ENCODE assay signal across 8 cellular contexts in genomic region chr18:47204908-47205522, GRCh38. TPM values are rescaled to one million over a fixed set of nuclear protein-coding genes. Genes with fewer than 3 reads are reported as not detected.
DNase-seq lines count a peak whose midpoint lies in the region; ATAC-seq and TF ChIP-seq lines count a peak whose summit lies in the region.

No MANE protein-coding gene starts in this region.

- H3K9me3 ChIP-seq in CD8-positive, alpha-beta T cell (ENCODE audit: low read length) = no peaks in the 10 kb centered on the region
- no peaks in the 10 kb centered on the region for H3K9me3 ChIP-seq in HAP-1
- H3K9me3 ChIP-seq in OCI-LY1 (ENCODE audit: low read length) = no peaks in the 10 kb centered on the region
- H3K9me3 ChIP-seq in right atrium auricular region = no peaks in the 10 kb centered on the region

- no peaks in the 10 kb centered on the region for H3K4me1 Mint-ChIP-seq in CD8-positive, alpha-beta T cell (ENCODE audit: low read depth)
- H3K4me1 Mint-ChIP-seq in activated naive CD8-positive, alpha-beta T cell treated with anti-CD3 and anti-CD28 coated beads for 36 hours = no peaks in the 10 kb centered on the region

- no peaks in the 10 kb centered on the region for H3K27me3 ChIP-seq in CD8-positive, alpha-beta T cell (ENCODE audit: insufficient read depth, low read length)
- peaks cover 15% of the 10 kb centered on the region for H3K27me3 ChIP-seq in HAP-1 (ENCODE audit: low read depth)
- H3K27me3 ChIP-seq in OCI-LY1 (ENCODE audit: insufficient read depth, low read length) = no peaks in the 10 kb centered on the region
- no peaks in the 10 kb centered on the region for H3K27me3 ChIP-seq in right atrium auricular region

- H3K9ac ChIP-seq in OCI-LY1 (ENCODE audit: low read length) = no peak overlapping the region

- TF ChIP-seq CTCF in CD8-positive, alpha-beta T cell (IDR thresholded peaks at IDR 0.05) = peak; percentile 64
- peak; percentile 76 for TF ChIP-seq CTCF in OCI-LY1 (IDR thresholded peaks at IDR 0.05; ENCODE audit: low read length)
- TF ChIP-seq CTCF in right atrium auricular region (IDR thresholded peaks at IDR 0.05) = peak; percentile 67 to 82

- no peak for ATAC-seq in CD8-positive, alpha-beta T cell

- intact Hi-C loops in CD8-positive, alpha-beta T cell (cut with DNase I, micrococcal nuclease) = loop anchor here (1.0 to 2.0 kb wide), 3 partner anchors 105 to 155 kb away; no protein-coding TSS in a partner anchor

- POLR2A ChIA-PET in CD8-positive, alpha-beta T cell (lab: Charles Lee) = no interaction called here

- H4K20me1 ChIP-seq in OCI-LY1 (ENCODE audit: insufficient read depth, low read length) = no peaks in the 10 kb centered on the region

- no peak overlapping the region for H2AFZ ChIP-seq in OCI-LY1 (ENCODE audit: low read length)

- no peak overlapping the region for H3K4me2 ChIP-seq in OCI-LY1 (ENCODE audit: low read length)

- H3K36me3 ChIP-seq in CD8-positive, alpha-beta T cell (ENCODE audit: insufficient read depth, low read length) = no peaks in the 10 kb centered on the region
- H3K36me3 ChIP-seq in HAP-1 (replicated peaks) (no peaks in the 10 kb centered on the region), OCI-LY1 (ENCODE audit: insufficient read depth, low read length) (no peaks in the 10 kb centered on the region), right atrium auricular region (no peaks in the 10 kb centered on the region)

- no peaks in the 10 kb centered on the region for H3K4me1 ChIP-seq in CD8-positive, alpha-beta T cell (ENCODE audit: insufficient read depth, low read length)
- H3K4me1 ChIP-seq in HAP-1 = no peaks in the 10 kb centered on the region
- H3K4me1 ChIP-seq in OCI-LY1 (ENCODE audit: insufficient read depth, low read length, severe bottlenecking) = no peaks in the 10 kb centered on the region
- H3K4me1 ChIP-seq in right atrium auricular region = peaks cover 0 to 6% of the 10 kb centered on the region in 2 donors

- H3K36me3 Mint-ChIP-seq in CD8-positive, alpha-beta T cell = no peaks in the 10 kb centered on the region
- H3K36me3 Mint-ChIP-seq in activated naive CD8-positive, alpha-beta T cell treated with anti-CD3 and anti-CD28 coated beads for 36 hours = no peaks in the 10 kb centered on the region

- no peak overlapping the region for H3K4me3 Mint-ChIP-seq in CD8-positive, alpha-beta T cell
- H3K4me3 Mint-ChIP-seq in activated naive CD8-positive, alpha-beta T cell treated with anti-CD3 and anti-CD28 coated beads for 36 hours = no peak overlapping the region

- H3K9me2 ChIP-seq in OCI-LY1 (ENCODE audit: low read depth, low read length) = no peaks in the 10 kb centered on the region

- no peaks in the 10 kb centered on the region for H3F3A ChIP-seq in OCI-LY1 (ENCODE audit: insufficient read depth, low read length)

- peaks cover 17% of the 10 kb centered on the region for H3K27me3 Mint-ChIP-seq in CD8-positive, alpha-beta T cell (ENCODE audit: low read depth)
- peaks cover 32% of the 10 kb centered on the region for H3K27me3 Mint-ChIP-seq in activated naive CD8-positive, alpha-beta T cell treated with anti-CD3 and anti-CD28 coated beads for 36 hours

- no peaks in the 10 kb centered on the region for H3K9me3 Mint-ChIP-seq in CD8-positive, alpha-beta T cell
- H3K9me3 Mint-ChIP-seq in activated naive CD8-positive, alpha-beta T cell treated with anti-CD3 and anti-CD28 coated beads for 36 hours = no peaks in the 10 kb centered on the region

- in situ Hi-C loops in HAP-1 (cut with MboI; ENCODE audit: low sequenced_read_pairs) = no loop called here

- CTCF ChIA-PET in CD8-positive, alpha-beta T cell (lab: Charles Lee) = interaction anchor here (0.7 to 6.5 kb wide), 19 partner anchors 9 to 544 kb away, joined by 3 to 119 read pairs (median 5); no protein-coding TSS in a partner anchor

- H3K79me2 ChIP-seq in OCI-LY1 (ENCODE audit: insufficient read depth, low read length) = no peaks in the 10 kb centered on the region

- no peak overlapping the region for H3K27ac Mint-ChIP-seq in CD8-positive, alpha-beta T cell
- H3K27ac Mint-ChIP-seq in activated naive CD8-positive, alpha-beta T cell treated with anti-CD3 and anti-CD28 coated beads for 36 hours = no peak overlapping the region

- DNase-seq in CD8-positive, alpha-beta T cell = peak in 4 of 7 experiments; percentile 23 to 52 (median 32)
- DNase-seq in HAP-1 (ENCODE audit: low spot score in 2 of 2) = peak; percentile 26 to 53
- DNase-seq in activated naive CD8-positive, alpha-beta T cell treated with anti-CD3 and anti-CD28 coated beads for 36 hours = peak; percentile 7
- no peak for DNase-seq in right atrium auricular region (ENCODE audit: low spot score)
- peak in 3 of 4 experiments; percentile 6 to 19 (median 7) for DNase-seq in stimulated activated CD4-positive, alpha-beta T cell treated with anti-CD3 and anti-CD28 coated beads, Interleukin-1b, Interleukin-23, amount 100 ng/mL, for 24 hours (ENCODE audit: low read depth in 4 of 4, low spot score in 1 of 4)
- no peak for DNase-seq in H4 (ENCODE audit: low spot score)
- DNase-seq in NCI-H226 = no peak

- no peak overlapping the region for H3K27ac ChIP-seq in CD8-positive, alpha-beta T cell (ENCODE audit: low read depth, low read length)
- no peak overlapping the region for H3K27ac ChIP-seq in OCI-LY1 (ENCODE audit: low read depth, low read length, poor library complexity, severe bottlenecking)
- H3K27ac ChIP-seq in right atrium auricular region = no peak overlapping the region

- no peak overlapping the region for H3K4me3 ChIP-seq in CD8-positive, alpha-beta T cell (ENCODE audit: low read depth, low read length)
- no peak overlapping the region for H3K4me3 ChIP-seq in HAP-1
- no peak overlapping the region for H3K4me3 ChIP-seq in OCI-LY1 (ENCODE audit: low read depth, low read length, poor library complexity, severe bottlenecking)
- no peak overlapping the region for H3K4me3 ChIP-seq in right atrium auricular region

RNA-seq across cellular contexts. Expression of gene IER3IP1, which starts 28.9 kb away (rescaled TPM):
- 1 to 10 TPM; 2.5 to 2.8 TPM for total RNA-seq in CD8-positive, alpha-beta T cell
- 10 to 100 TPM; 15.4 to 15.6 TPM for total RNA-seq in activated naive CD8-positive, alpha-beta T cell treated with anti-CD3 and anti-CD28 coated beads for 36 hours
- total RNA-seq in right atrium auricular region = 10 to 100 TPM in 1 of 2 donors, 1 to 10 TPM in 1; 9.7 to 15.5 TPM
- total RNA-seq in H4 (2014; rRNA removed; shearing (Covaris generic)) = 51.6 and 51.9 TPM in 2 replicates

RNA-seq across cellular contexts. Expression of gene SKOR2, which starts 46.4 kb away (rescaled TPM):
- not detected for total RNA-seq in CD8-positive, alpha-beta T cell
- not detected for total RNA-seq in activated naive CD8-positive, alpha-beta T cell treated with anti-CD3 and anti-CD28 coated beads for 36 hours
- total RNA-seq in right atrium auricular region = not detected
- not detected in 2 replicates for total RNA-seq in H4 (2014; rRNA removed; shearing (Covaris generic))

RNA-seq across cellular contexts. Expression of gene HDHD2, which starts 54.7 kb away (rescaled TPM):
- 1 to 10 TPM; 6.6 to 6.8 TPM for total RNA-seq in CD8-positive, alpha-beta T cell
- total RNA-seq in activated naive CD8-positive, alpha-beta T cell treated with anti-CD3 and anti-CD28 coated beads for 36 hours = 10 to 100 TPM; 23.0 to 25.9 TPM
- total RNA-seq in right atrium auricular region = 10 to 100 TPM; 15.7 to 36.0 TPM
- 10.3 and 11.9 TPM in 2 replicates for total RNA-seq in H4 (2014; rRNA removed; shearing (Covaris generic))

Comparison
In these comparisons a context has a peak if more than half of its experiments do, and no peak if none do; other contexts are left out.
1. DNase-seq: peak in CD8-positive, alpha-beta T cell (4 of 7), HAP-1 (2 of 2), activated naive CD8-positive, alpha-beta T cell treated with anti-CD3 and anti-CD28 coated beads for 36 hours (single experiment) and stimulated activated CD4-positive, alpha-beta T cell treated with anti-CD3 and anti-CD28 coated beads, Interleukin-1b, Interleukin-23, amount 100 ng/mL, for 24 hours (3 of 4); none in right atrium auricular region (single experiment), H4 (single experiment) and NCI-H226 (single experiment).
2. Peak in every context shown above with its lines, with median percentiles within 50 percentile points of each other: CTCF ChIP-seq.